1 cellular context compared by ENCODE assay signal in the genomic region with DNA sequence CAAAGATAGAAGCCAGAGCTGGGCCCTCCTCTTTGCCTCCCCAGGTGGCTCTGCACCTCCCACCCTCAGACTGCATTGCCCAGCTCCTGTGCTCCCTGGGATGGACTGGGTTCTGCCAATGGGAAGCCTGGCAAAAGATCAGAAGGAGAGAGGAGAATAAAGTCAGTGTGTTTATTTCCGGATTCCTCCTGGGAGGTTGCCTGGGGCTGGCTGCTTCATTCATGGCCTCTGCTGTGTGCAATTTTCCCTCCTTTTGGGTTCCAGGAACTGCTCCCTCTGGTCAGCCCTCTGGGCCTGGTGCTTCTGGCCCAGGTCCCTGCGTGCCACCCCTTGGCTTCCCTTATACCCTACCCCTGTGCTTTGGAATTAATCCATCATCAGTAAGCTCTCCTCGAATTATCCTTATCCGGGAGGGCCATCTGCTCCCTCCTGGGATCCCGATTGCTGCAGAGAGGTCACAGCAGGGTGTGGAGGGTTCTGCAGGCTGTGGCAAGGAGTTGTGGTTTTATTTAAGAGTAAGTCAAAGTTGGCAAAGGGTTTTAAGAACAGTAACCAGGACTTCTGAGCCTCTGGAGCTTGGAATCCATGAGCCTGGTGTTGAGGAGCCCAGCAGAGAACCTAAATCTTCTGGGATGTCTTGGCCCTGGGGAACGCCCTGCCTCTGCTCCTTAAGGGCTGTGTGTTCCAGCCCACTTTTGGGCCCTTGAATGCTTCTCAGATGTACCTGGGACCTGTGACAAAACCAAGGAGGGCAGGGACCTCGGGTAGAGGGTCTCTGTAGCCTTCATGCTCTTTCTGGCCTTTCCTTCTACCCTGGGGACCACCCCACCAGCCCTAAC.
A peak's percentile ranks its signal among the peaks of the same experiment; 100 is the strongest.
TF ChIP-seq lines count a peak whose summit lies in the region.

No MANE protein-coding gene starts in this region.

TF ChIP-seq in H1, 55 proteins besides CTCF, POLR2A, EP300 and RAD21:
- TF ChIP-seq, protein P1, sequence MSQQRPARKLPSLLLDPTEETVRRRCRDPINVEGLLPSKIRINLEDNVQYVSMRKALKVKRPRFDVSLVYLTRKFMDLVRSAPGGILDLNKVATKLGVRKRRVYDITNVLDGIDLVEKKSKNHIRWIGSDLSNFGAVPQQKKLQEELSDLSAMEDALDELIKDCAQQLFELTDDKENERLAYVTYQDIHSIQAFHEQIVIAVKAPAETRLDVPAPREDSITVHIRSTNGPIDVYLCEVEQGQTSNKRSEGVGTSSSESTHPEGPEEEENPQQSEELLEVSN (IDR thresholded peaks at IDR 0.05) = 0 out of 2 replicates have a peak, but pooled peaks have one; percentile 32
- TF ChIP-seq BRCA1 (IDR thresholded peaks at IDR 0.05; ENCODE audit: low read depth, low read length) = no peak
